ENCODE assay signal across 8 cellular contexts in genomic region chr1:210022044-210022443, GRCh38.
"Had no signal": no experiment of that assay in that cellular context is flagged by ENCODE, and none has a peak within 500 bp of the region (broad histone marks: within the 10 kb centered on the region; RNA-seq: fewer than 3 reads in every experiment).

No MANE protein-coding gene starts in this region.

- H3K9me3 Mint-ChIP-seq: GM23338, H9, IgD-negative memory B cell had no signal

- H3K4me1 Mint-ChIP-seq: GM23338, H9, IgD-negative memory B cell had no signal

- H3K36me3 Mint-ChIP-seq: IgD-negative memory B cell had no signal

- H3K4me2 ChIP-seq: GM23338, KMS-11 had no signal

- H3K4me3 Mint-ChIP-seq: GM23338, H9, IgD-negative memory B cell had no signal

- H3K4me3 ChIP-seq: GM23338 had no signal

- H3K9ac ChIP-seq: KMS-11 had no signal

- H3K27ac ChIP-seq: KMS-11 had no signal

- DNase-seq: H9, HCEC 1CT, KBM-7 had no signal

- FAIRE-seq: H1, H54 had no signal

- H2AFZ ChIP-seq: GM23338 had no signal

- ATAC-seq: GM23338 had no signal

- H3K27ac Mint-ChIP-seq: GM23338, H9, IgD-negative memory B cell had no signal
